ENCODE assay signal across 1 cellular context in the genomic region with DNA sequence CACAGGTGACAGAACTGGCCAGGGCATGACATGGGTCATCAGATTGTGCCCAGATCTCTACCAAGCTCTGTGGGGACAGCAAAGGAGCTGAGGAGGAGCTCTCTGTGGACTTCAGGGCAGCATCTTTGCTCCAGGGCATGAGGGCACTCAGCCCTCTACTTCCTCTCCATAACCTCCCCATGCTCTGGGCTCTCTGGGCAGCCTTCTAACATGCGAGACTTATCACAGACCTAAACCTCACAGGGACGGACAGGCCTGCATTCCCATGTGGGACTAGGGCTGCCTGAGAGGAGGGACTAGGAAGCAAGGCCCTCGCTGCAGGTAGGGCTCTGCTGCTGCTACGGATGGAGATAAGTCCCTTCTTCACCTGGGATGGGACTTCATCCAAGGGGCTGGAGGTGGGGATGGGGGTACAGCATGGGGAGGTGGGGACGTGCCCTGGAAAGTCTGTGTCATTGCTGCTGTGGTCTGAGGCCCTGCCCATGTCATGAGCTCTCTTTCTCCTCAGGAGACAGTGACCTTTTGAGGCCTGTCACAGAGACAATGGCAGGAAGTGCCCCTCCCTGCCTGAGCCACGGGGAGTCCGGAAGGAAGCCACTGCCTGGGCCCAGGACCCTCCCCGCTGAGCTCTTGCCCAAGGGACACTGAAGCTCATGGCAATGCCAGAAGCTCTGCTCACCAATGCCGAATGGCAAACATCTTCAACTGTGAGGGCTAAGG.
TF ChIP-seq lines count a peak whose summit lies in the region.

No MANE protein-coding gene starts in this region.

TF ChIP-seq in HepG2, 621 proteins besides CTCF, POLR2A, EP300 and RAD21 (continued from another document):
- no peak for TF ChIP-seq CREB3 (CRISPR knock-in tag; IDR thresholded peaks at IDR 0.05)
- TF ChIP-seq, protein P1, sequence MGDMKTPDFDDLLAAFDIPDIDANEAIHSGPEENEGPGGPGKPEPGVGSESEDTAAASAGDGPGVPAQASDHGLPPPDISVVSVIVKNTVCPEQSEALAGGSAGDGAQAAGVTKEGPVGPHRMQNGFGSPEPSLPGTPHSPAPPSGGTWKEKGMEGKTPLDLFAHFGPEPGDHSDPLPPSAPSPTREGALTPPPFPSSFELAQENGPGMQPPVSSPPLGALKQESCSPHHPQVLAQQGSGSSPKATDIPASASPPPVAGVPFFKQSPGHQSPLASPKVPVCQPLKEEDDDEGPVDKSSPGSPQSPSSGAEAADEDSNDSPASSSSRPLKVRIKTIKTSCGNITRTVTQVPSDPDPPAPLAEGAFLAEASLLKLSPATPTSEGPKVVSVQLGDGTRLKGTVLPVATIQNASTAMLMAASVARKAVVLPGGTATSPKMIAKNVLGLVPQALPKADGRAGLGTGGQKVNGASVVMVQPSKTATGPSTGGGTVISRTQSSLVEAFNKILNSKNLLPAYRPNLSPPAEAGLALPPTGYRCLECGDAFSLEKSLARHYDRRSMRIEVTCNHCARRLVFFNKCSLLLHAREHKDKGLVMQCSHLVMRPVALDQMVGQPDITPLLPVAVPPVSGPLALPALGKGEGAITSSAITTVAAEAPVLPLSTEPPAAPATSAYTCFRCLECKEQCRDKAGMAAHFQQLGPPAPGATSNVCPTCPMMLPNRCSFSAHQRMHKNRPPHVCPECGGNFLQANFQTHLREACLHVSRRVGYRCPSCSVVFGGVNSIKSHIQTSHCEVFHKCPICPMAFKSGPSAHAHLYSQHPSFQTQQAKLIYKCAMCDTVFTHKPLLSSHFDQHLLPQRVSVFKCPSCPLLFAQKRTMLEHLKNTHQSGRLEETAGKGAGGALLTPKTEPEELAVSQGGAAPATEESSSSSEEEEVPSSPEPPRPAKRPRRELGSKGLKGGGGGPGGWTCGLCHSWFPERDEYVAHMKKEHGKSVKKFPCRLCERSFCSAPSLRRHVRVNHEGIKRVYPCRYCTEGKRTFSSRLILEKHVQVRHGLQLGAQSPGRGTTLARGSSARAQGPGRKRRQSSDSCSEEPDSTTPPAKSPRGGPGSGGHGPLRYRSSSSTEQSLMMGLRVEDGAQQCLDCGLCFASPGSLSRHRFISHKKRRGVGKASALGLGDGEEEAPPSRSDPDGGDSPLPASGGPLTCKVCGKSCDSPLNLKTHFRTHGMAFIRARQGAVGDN (CRISPR knock-in tag; IDR thresholded peaks at IDR 0.05), result peak; percentile 19; the same call in 1 of the 2 replicates
- peak; percentile 73; the same call in 1 of the 2 replicates for TF ChIP-seq SOX5 (CRISPR knock-in tag; IDR thresholded peaks at IDR 0.05; ENCODE audit: borderline replicate concordance)
- TF ChIP-seq PATZ1 (CRISPR knock-in tag; IDR thresholded peaks at IDR 0.05), result 0 out of 2 replicates have a peak, but pooled peaks have one; percentile 34
- TF ChIP-seq GPN1 (CRISPR knock-in tag; IDR thresholded peaks at IDR 0.05; ENCODE audit: borderline replicate concordance), result no peak
- TF ChIP-seq ETV5 (CRISPR knock-in tag; IDR thresholded peaks at IDR 0.05; ENCODE audit: borderline replicate concordance), result peak; percentile 72; the same call in 1 of the 2 replicates
- no peak for TF ChIP-seq ZMYM3 (CRISPR knock-in tag; IDR thresholded peaks at IDR 0.05)
